In the genomic region with DNA sequence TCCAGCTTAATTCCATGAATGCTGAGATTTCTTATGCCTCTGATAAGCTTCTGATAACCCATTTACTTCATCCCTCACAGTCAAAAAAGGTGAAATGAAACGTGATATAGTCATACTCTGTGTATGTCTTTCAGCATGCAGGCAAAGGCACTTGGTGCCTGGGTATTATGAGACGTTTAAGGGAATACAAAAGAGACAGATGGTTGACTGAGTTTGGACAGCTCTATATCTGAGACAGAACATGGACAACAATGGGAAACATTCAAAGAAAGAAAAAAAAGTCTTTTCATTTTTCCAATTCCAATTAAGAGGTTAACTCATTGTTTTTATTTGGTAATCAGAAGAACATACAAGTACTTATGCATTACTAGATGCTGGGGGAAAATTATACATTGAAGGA, we compare ENCODE assay signal across 20 cellular contexts.
"Had no signal": no experiment of that assay in that cellular context is flagged by ENCODE, and none has a peak within 500 bp of the region (broad histone marks: within the 10 kb centered on the region; RNA-seq: fewer than 3 reads in every experiment).

No MANE protein-coding gene starts in this region.

- H3K27me3 ChIP-seq: foreskin keratinocyte, left lung, stomach, vagina had no signal

- H3K36me3 ChIP-seq: left lung, prostate gland, stomach, thoracic aorta, vagina had no signal

- DNase-seq: activated CD4-positive, alpha-beta memory T cell treated with anti-CD3 and anti-CD28 coated beads for 36 hours; activated naive CD4-positive, alpha-beta T cell treated with anti-CD3 and anti-CD28 coated beads for 36 hours; activated T-cell treated with anti-CD3 and anti-CD28 coated beads, Interleukin-2, amount 50 U/mL, for 48 hours; effector CD8-positive, alpha-beta T cell; left lung; natural killer cell; right cardiac atrium; stimulated activated CD4-positive, alpha-beta T cell treated with anti-CD3 and anti-CD28 coated beads, Interleukin-12 subunit alpha, Interleukin-12 subunit beta, amount 100 ng/mL, for 4 hours; stomach had no signal

- H3K4me3 ChIP-seq: left lung, lung, prostate gland, stomach, thoracic aorta, vagina had no signal

- H3K27me3 Mint-ChIP-seq: activated CD4-positive, alpha-beta memory T cell treated with anti-CD3 and anti-CD28 coated beads for 36 hours; dendritic cell treated with granulocyte-macrophage colony-stimulating factor and Interleukin-4, amounts not matched to agents 40 ng/mL and 50 ng/mL, for 4 days had no signal

- H3K36me3 Mint-ChIP-seq: activated CD4-positive, alpha-beta memory T cell treated with anti-CD3 and anti-CD28 coated beads for 36 hours; mesothelial cell of epicardium; natural killer cell; stimulated activated effector memory CD8-positive, alpha-beta T cell treated with anti-CD3 and anti-CD28 coated beads, Interleukin-12 subunit alpha, Interleukin-12 subunit beta, amount 100 ng/mL, for 72 hours; type B pancreatic cell; WTC11 had no signal

- H3K27ac Mint-ChIP-seq: activated CD4-positive, alpha-beta memory T cell treated with anti-CD3 and anti-CD28 coated beads for 36 hours; activated naive CD4-positive, alpha-beta T cell treated with anti-CD3 and anti-CD28 coated beads for 36 hours; dendritic cell treated with granulocyte-macrophage colony-stimulating factor and Interleukin-4, amounts not matched to agents 40 ng/mL and 50 ng/mL, for 4 days; mesothelial cell of epicardium; natural killer cell; stimulated activated effector memory CD8-positive, alpha-beta T cell treated with anti-CD3 and anti-CD28 coated beads, Interleukin-12 subunit alpha, Interleukin-12 subunit beta, amount 100 ng/mL, for 72 hours; T-helper 1 cell treated with Interleukin-12 subunit alpha and Interleukin-12 subunit beta and Interleukin-4 antibody, amounts not matched to agents 30 μg/mL and 1 μg/mL, for 36 hours; type B pancreatic cell; WTC11 had no signal

- H3K9me3 ChIP-seq: left lung, prostate gland, stomach, thoracic aorta, vagina had no signal

- H3K4me1 Mint-ChIP-seq: natural killer cell; stimulated activated effector memory CD8-positive, alpha-beta T cell treated with anti-CD3 and anti-CD28 coated beads, Interleukin-12 subunit alpha, Interleukin-12 subunit beta, amount 100 ng/mL, for 72 hours; WTC11 had no signal

- H3K4me3 Mint-ChIP-seq: activated CD4-positive, alpha-beta memory T cell treated with anti-CD3 and anti-CD28 coated beads for 36 hours; activated naive CD4-positive, alpha-beta T cell treated with anti-CD3 and anti-CD28 coated beads for 36 hours; dendritic cell treated with granulocyte-macrophage colony-stimulating factor and Interleukin-4, amounts not matched to agents 40 ng/mL and 50 ng/mL, for 4 days; mesothelial cell of epicardium; natural killer cell; stimulated activated effector memory CD8-positive, alpha-beta T cell treated with anti-CD3 and anti-CD28 coated beads, Interleukin-12 subunit alpha, Interleukin-12 subunit beta, amount 100 ng/mL, for 72 hours; T-helper 1 cell treated with Interleukin-12 subunit alpha and Interleukin-12 subunit beta and Interleukin-4 antibody, amounts not matched to agents 30 μg/mL and 1 μg/mL, for 36 hours; type B pancreatic cell; WTC11 had no signal

- H3K27ac ChIP-seq: foreskin keratinocyte, left lung, prostate gland, stomach, thoracic aorta, vagina had no signal

- H3K9me3 Mint-ChIP-seq: activated CD4-positive, alpha-beta memory T cell treated with anti-CD3 and anti-CD28 coated beads for 36 hours; activated naive CD4-positive, alpha-beta T cell treated with anti-CD3 and anti-CD28 coated beads for 36 hours; dendritic cell treated with granulocyte-macrophage colony-stimulating factor and Interleukin-4, amounts not matched to agents 40 ng/mL and 50 ng/mL, for 4 days; mesothelial cell of epicardium; natural killer cell; stimulated activated effector memory CD8-positive, alpha-beta T cell treated with anti-CD3 and anti-CD28 coated beads, Interleukin-12 subunit alpha, Interleukin-12 subunit beta, amount 100 ng/mL, for 72 hours; T-helper 1 cell treated with Interleukin-12 subunit alpha and Interleukin-12 subunit beta and Interleukin-4 antibody, amounts not matched to agents 30 μg/mL and 1 μg/mL, for 36 hours; type B pancreatic cell; WTC11 had no signal

- H3K4me1 ChIP-seq: foreskin keratinocyte, left lung, prostate gland, stomach, vagina had no signal
